ENCODE assay signal across 7 cellular contexts in genomic region chr3:9396301-9396631, GRCh38. TPM values are rescaled to one million over a fixed set of nuclear protein-coding genes. Genes with fewer than 3 reads are reported as not detected.
DNase-seq lines count a peak whose midpoint lies in the region; TF ChIP-seq lines count a peak whose summit lies in the region.

No MANE protein-coding gene starts in this region.

- TF ChIP-seq CTCF in GM12875 (IDR thresholded peaks at IDR 0.05; ENCODE audit: borderline replicate concordance, insufficient read depth, low read depth, low read length) (no peak), brain microvascular endothelial cell (IDR thresholded peaks at IDR 0.05; ENCODE audit: low read depth, low read length, missing control alignments) (no peak)

- H3K36me3 ChIP-seq in HAP-1 (replicated peaks) (peaks cover 30% of the 10 kb centered on the region), brain microvascular endothelial cell (replicated peaks) (peaks cover 24% of the 10 kb centered on the region)

- H3K4me1 ChIP-seq in HAP-1 = peaks cover 21% of the 10 kb centered on the region

- DNase-seq in HAP-1 (ENCODE audit: low spot score in 2 of 2) = peak; percentile 96 to 97
- peak; percentile 92 for DNase-seq in LoVo (ENCODE audit: low spot score)
- peak; percentile 98 for DNase-seq in SK-N-DZ (ENCODE audit: low spot score)
- peak; percentile 97 for DNase-seq in brain microvascular endothelial cell
- peak; percentile 75 for DNase-seq in iPS-NIHi11 (ENCODE audit: low spot score)
- peak; percentile 70 to 80 (median 77) for DNase-seq in stimulated activated CD4-positive, alpha-beta T cell treated with anti-CD3 and anti-CD28 coated beads, Interleukin-12 subunit alpha, Interleukin-12 subunit beta, amount 100 ng/mL, for 48 hours (ENCODE audit: low read depth in 2 of 3, low spot score in 1 of 3)

- H3K27me3 ChIP-seq in HAP-1 (ENCODE audit: low read depth) (no peaks in the 10 kb centered on the region), brain microvascular endothelial cell (replicated peaks) (no peaks in the 10 kb centered on the region)

- H3K4me3 ChIP-seq in GM12875 (ENCODE audit: low read depth, low read length) = peak overlapping the region; percentile 76
- peak overlapping the region; percentile 71 for H3K4me3 ChIP-seq in HAP-1
- peak overlapping the region; percentile 83 for H3K4me3 ChIP-seq in brain microvascular endothelial cell (ENCODE audit: low read depth, low read length)

- H3K9me3 ChIP-seq in HAP-1 = no peaks in the 10 kb centered on the region

- in situ Hi-C loops in HAP-1 (cut with MboI; ENCODE audit: low sequenced_read_pairs) (no loop called here), brain microvascular endothelial cell (cut with HindIII; ENCODE audit: low pct_ligation_motif_present, low sequenced_read_pairs) (no loop called here)

- peak overlapping the region; percentile 97 for H3K27ac ChIP-seq in brain microvascular endothelial cell

RNA-seq across cellular contexts. Expression of gene SETD5, which starts 1.1 kb away (rescaled TPM):
- 96.9 and 104 TPM in 2 replicates for polyA plus RNA-seq in SK-N-DZ (2014; cell fraction: cytosol; rRNA removed)
- polyA plus RNA-seq in SK-N-DZ (2014; cell fraction: nucleus; rRNA removed) = 176 and 232 TPM in 2 replicates

RNA-seq across cellular contexts. Expression of gene THUMPD3, which starts 33.4 kb away (rescaled TPM):
- 48.8 and 74.7 TPM in 2 replicates for polyA plus RNA-seq in SK-N-DZ (2014; cell fraction: cytosol; rRNA removed)
- 20.9 and 50.1 TPM in 2 replicates for polyA plus RNA-seq in SK-N-DZ (2014; cell fraction: nucleus; rRNA removed)

Comparison
In these comparisons a context has a peak if more than half of its experiments do, and no peak if none do; other contexts are left out.
1. Peak in every context shown above with its lines: DNase-seq, H3K4me3 ChIP-seq and H3K27ac ChIP-seq.